In genomic region chr2:164606557-164606956, GRCh38 we compare ENCODE assay signal across 14 cellular contexts. TPM values are rescaled to one million over a fixed set of nuclear protein-coding genes. Genes with fewer than 3 reads are reported as not detected.
DNase-seq lines count a peak whose midpoint lies in the region; ATAC-seq and TF ChIP-seq lines count a peak whose summit lies in the region.
"Had no signal": no experiment of that assay in that cellular context is flagged by ENCODE, and none has a peak within 500 bp of the region (broad histone marks: within the 10 kb centered on the region; RNA-seq: fewer than 3 reads in every experiment).

No MANE protein-coding gene starts in this region.

- H3K4me1 Mint-ChIP-seq in activated naive CD8-positive, alpha-beta T cell treated with anti-CD3 and anti-CD28 coated beads, Interleukin-2, amount 50 U/mL, for 24 hours = no peaks in the 10 kb centered on the region
- H3K4me1 Mint-ChIP-seq: activated CD4-positive, alpha-beta memory T cell treated with anti-CD3 and anti-CD28 coated beads, Interleukin-2, amount 10 ng/mL, durations not matched to agents 7 days and 5 days; CD8-positive, alpha-beta memory T cell had no signal

- intact Hi-C loops in right cardiac atrium (cut with DNase I) = no loop called here

- in situ Hi-C loops in GM23248 (cut with MboI) = no loop called here
- in situ Hi-C loops in astrocyte of the spinal cord (cut with HindIII; ENCODE audit: low sequenced_read_pairs) = no loop called here

- peaks cover 7% of the 10 kb centered on the region for H3K4me1 ChIP-seq in GM23248 (ENCODE audit: insufficient read depth)
- H3K4me1 ChIP-seq in right cardiac atrium (ENCODE audit: control insufficient read depth, insufficient read depth, low read length) = no peaks in the 10 kb centered on the region
- H3K4me1 ChIP-seq in smooth muscle cell (ENCODE audit: low read depth) = peaks cover 8% of the 10 kb centered on the region
- H3K4me1 ChIP-seq: Peyer's patch had no signal

- H4K20me1 ChIP-seq in GM23248 (ENCODE audit: insufficient read depth) (no peaks in the 10 kb centered on the region), smooth muscle cell (ENCODE audit: low read depth) (no peaks in the 10 kb centered on the region)

- H3K9me2 ChIP-seq in GM23248 (ENCODE audit: insufficient read depth) = no peaks in the 10 kb centered on the region

- no peaks in the 10 kb centered on the region for H3K27me3 Mint-ChIP-seq in activated naive CD8-positive, alpha-beta T cell treated with anti-CD3 and anti-CD28 coated beads, Interleukin-2, amount 50 U/mL, for 24 hours
- H3K27me3 Mint-ChIP-seq: activated CD4-positive, alpha-beta memory T cell treated with anti-CD3 and anti-CD28 coated beads, Interleukin-2, amount 10 ng/mL, durations not matched to agents 7 days and 5 days; CD8-positive, alpha-beta memory T cell had no signal

- no peaks in the 10 kb centered on the region for H3K27me3 ChIP-seq in GM23248 (replicated peaks; ENCODE audit: insufficient read depth)
- H3K27me3 ChIP-seq in right cardiac atrium (ENCODE audit: control insufficient read depth, insufficient read depth) = no peaks in the 10 kb centered on the region
- no peaks in the 10 kb centered on the region for H3K27me3 ChIP-seq in smooth muscle cell (ENCODE audit: low read depth)
- H3K27me3 ChIP-seq: Peyer's patch had no signal

- no peaks in the 10 kb centered on the region for H3K36me3 Mint-ChIP-seq in activated naive CD8-positive, alpha-beta T cell treated with anti-CD3 and anti-CD28 coated beads, Interleukin-2, amount 50 U/mL, for 24 hours (ENCODE audit: low read depth)
- H3K36me3 Mint-ChIP-seq: CD8-positive, alpha-beta memory T cell had no signal

- H3K9me3 ChIP-seq in GM23248 (ENCODE audit: low read depth) (no peaks in the 10 kb centered on the region), right cardiac atrium (ENCODE audit: control insufficient read depth, low read length) (no peaks in the 10 kb centered on the region), smooth muscle cell (replicated peaks; ENCODE audit: low read depth) (no peaks in the 10 kb centered on the region)
- H3K9me3 ChIP-seq: Peyer's patch had no signal

- TF ChIP-seq CTCF in astrocyte of the spinal cord (IDR thresholded peaks at IDR 0.05; ENCODE audit: low read depth, low read length) = no peak
- no peak for TF ChIP-seq CTCF in smooth muscle cell (IDR thresholded peaks at IDR 0.05; ENCODE audit: borderline replicate concordance, insufficient read depth, poor library complexity, severe bottlenecking)

- H3K27ac ChIP-seq in GM23248 (0 out of 2 replicates have a peak overlapping the region, but pooled peaks have one; percentile 9), right cardiac atrium (ENCODE audit: low read length) (no peak overlapping the region), smooth muscle cell (ENCODE audit: low read depth) (no peak overlapping the region)
- H3K27ac ChIP-seq: epithelial cell of prostate had no signal

- H2AFZ ChIP-seq in GM23248 (no peak overlapping the region), smooth muscle cell (ENCODE audit: low read depth) (peak overlapping the region; percentile 49)

- whole genome bisulfite sequencing in GM23248 (ENCODE audit: low coverage in 1 of 2, low lambda C conversion rate in 2 of 2, missing lambda C conversion rate in 2 of 2), 2 experiments = 50 to 51% methylated on average over 2 of the region's 2 CpGs
- 45% methylated on average over 2 of the region's 2 CpGs for WGBS in right cardiac atrium
- WGBS in smooth muscle cell (ENCODE audit: low lambda C conversion rate) = 61% methylated on average over 2 of the region's 2 CpGs

- H3K27ac Mint-ChIP-seq in activated naive CD8-positive, alpha-beta T cell treated with anti-CD3 and anti-CD28 coated beads, Interleukin-2, amount 50 U/mL, for 24 hours = no peak overlapping the region
- H3K27ac Mint-ChIP-seq: activated CD4-positive, alpha-beta memory T cell treated with anti-CD3 and anti-CD28 coated beads, Interleukin-2, amount 10 ng/mL, durations not matched to agents 7 days and 5 days; CD8-positive, alpha-beta memory T cell had no signal

- DNase-seq in GM23248 (peak; percentile 59), astrocyte of the spinal cord (ENCODE audit: low read depth, low spot score) (peak; percentile 69), right cardiac atrium (no peak), smooth muscle cell (lab: John Stamatoyannopoulos, UW; ENCODE audit: unreplicated experiment) (no peak), HT-29 (ENCODE audit: low spot score) (no peak)
- DNase-seq in activated T-cell treated with anti-CD3 and anti-CD28 coated beads, Interleukin-2, amount 50 U/mL, for 1 hour = no peak
- no peak for DNase-seq in activated naive CD8-positive, alpha-beta T cell treated with anti-CD3 and anti-CD28 coated beads, Interleukin-2, amount 50 U/mL, for 24 hours
- DNase-seq: activated CD4-positive, alpha-beta memory T cell treated with anti-CD3 and anti-CD28 coated beads, Interleukin-2, amount 10 ng/mL, durations not matched to agents 7 days and 5 days; activated effector memory CD4-positive, alpha-beta T cell treated with Interleukin-2 at 50 U/mL for 16 hours; caudate nucleus; CD8-positive, alpha-beta memory T cell; mammary epithelial cell; Peyer's patch had no signal

- H3K9me3 Mint-ChIP-seq in activated naive CD8-positive, alpha-beta T cell treated with anti-CD3 and anti-CD28 coated beads, Interleukin-2, amount 50 U/mL, for 24 hours = peaks cover 5% of the 10 kb centered on the region
- H3K9me3 Mint-ChIP-seq: activated CD4-positive, alpha-beta memory T cell treated with anti-CD3 and anti-CD28 coated beads, Interleukin-2, amount 10 ng/mL, durations not matched to agents 7 days and 5 days had no signal

- no peaks in the 10 kb centered on the region for H3K79me2 ChIP-seq in GM23248 (ENCODE audit: insufficient read depth)
- H3K79me2 ChIP-seq in smooth muscle cell (ENCODE audit: low read depth) = no peaks in the 10 kb centered on the region

- H3K4me2 ChIP-seq in GM23248 (ENCODE audit: unreplicated experiment) = peak overlapping the region; percentile 8
- no peak overlapping the region for H3K4me2 ChIP-seq in smooth muscle cell

- H3K36me3 ChIP-seq in GM23248 (ENCODE audit: low read depth) (no peaks in the 10 kb centered on the region), smooth muscle cell (ENCODE audit: low read depth) (no peaks in the 10 kb centered on the region)
- H3K36me3 ChIP-seq: Peyer's patch had no signal

- H3K4me3 Mint-ChIP-seq in activated naive CD8-positive, alpha-beta T cell treated with anti-CD3 and anti-CD28 coated beads, Interleukin-2, amount 50 U/mL, for 24 hours = no peak overlapping the region
- H3K4me3 Mint-ChIP-seq: activated CD4-positive, alpha-beta memory T cell treated with anti-CD3 and anti-CD28 coated beads, Interleukin-2, amount 10 ng/mL, durations not matched to agents 7 days and 5 days; CD8-positive, alpha-beta memory T cell had no signal

- no peak overlapping the region for H3K9ac ChIP-seq in GM23248
- H3K9ac ChIP-seq in smooth muscle cell (ENCODE audit: low read depth) = no peak overlapping the region

- H3F3A ChIP-seq in GM23248 (ENCODE audit: insufficient read depth) = no peaks in the 10 kb centered on the region; the same call in 1 of the 2 replicates
- H3F3A ChIP-seq in smooth muscle cell (ENCODE audit: low read depth) = no peaks in the 10 kb centered on the region

- H3K4me3 ChIP-seq in GM23248 (no peak overlapping the region), astrocyte of the spinal cord (ENCODE audit: low read depth, low read length) (no peak overlapping the region), right cardiac atrium (ENCODE audit: low read length) (no peak overlapping the region), smooth muscle cell (no peak overlapping the region)
- H3K4me3 ChIP-seq: Peyer's patch had no signal

- peak; percentile 44 to 86 for ATAC-seq in right cardiac atrium
- ATAC-seq in activated naive CD8-positive, alpha-beta T cell treated with anti-CD3 and anti-CD28 coated beads, Interleukin-2, amount 50 U/mL, for 24 hours = no peak

RNA-seq across cellular contexts. Expression of gene GRB14, which starts 14.7 kb away (rescaled TPM):
- not detected in 2 replicates for total RNA-seq in GM23248 (2014; rRNA removed; shearing (Covaris generic))
- polyA plus RNA-seq in GM23248 (2016; fragmentation: Nextera tagmentation; extraction: Ambion mirVana) (0.22 and 0.23 TPM in 2 replicates), right cardiac atrium (20.0 TPM), smooth muscle cell (0.53 TPM in 1 of 2 replicates, not detected in the other)
- total RNA-seq in right cardiac atrium (10 to 100 TPM; 11.4 to 19.5 (median 14.9) TPM), smooth muscle cell (0.22 TPM in 1 of 2 replicates, not detected in the other)
- 15.9 and 20.0 TPM in 2 replicates for total RNA-seq in HT-29 (2014; rRNA removed; shearing (Covaris generic))
- total RNA-seq: activated CD4-positive, alpha-beta memory T cell treated with anti-CD3 and anti-CD28 coated beads, Interleukin-2, amount 10 ng/mL, durations not matched to agents 7 days and 5 days; CD8-positive, alpha-beta memory T cell had no signal
- polyA plus RNA-seq: CD8-positive, alpha-beta memory T cell had no signal

Comparison
In these comparisons a context has a peak if more than half of its experiments do, and no peak if none do; other contexts are left out.
1. DNase-seq: peak in GM23248 (single experiment) and astrocyte of the spinal cord (single experiment); none in right cardiac atrium (0 of 3), smooth muscle cell (single experiment), HT-29 (single experiment), activated T-cell treated with anti-CD3 and anti-CD28 coated beads, Interleukin-2, amount 50 U/mL, for 1 hour (single experiment) and activated naive CD8-positive, alpha-beta T cell treated with anti-CD3 and anti-CD28 coated beads, Interleukin-2, amount 50 U/mL, for 24 hours (single experiment).
2. RNA of gene GRB14, which starts 14.7 kb away (total RNA-seq): 15.9 to 20.0 TPM in HT-29 and 11.4 to 19.5 TPM in right cardiac atrium; 0.22 TPM in smooth muscle cell and not detected in GM23248; every median in the first group is over 10 times any median in the second.